Comparison of ENCODE assay signal across 1 cellular context in the genomic region with DNA sequence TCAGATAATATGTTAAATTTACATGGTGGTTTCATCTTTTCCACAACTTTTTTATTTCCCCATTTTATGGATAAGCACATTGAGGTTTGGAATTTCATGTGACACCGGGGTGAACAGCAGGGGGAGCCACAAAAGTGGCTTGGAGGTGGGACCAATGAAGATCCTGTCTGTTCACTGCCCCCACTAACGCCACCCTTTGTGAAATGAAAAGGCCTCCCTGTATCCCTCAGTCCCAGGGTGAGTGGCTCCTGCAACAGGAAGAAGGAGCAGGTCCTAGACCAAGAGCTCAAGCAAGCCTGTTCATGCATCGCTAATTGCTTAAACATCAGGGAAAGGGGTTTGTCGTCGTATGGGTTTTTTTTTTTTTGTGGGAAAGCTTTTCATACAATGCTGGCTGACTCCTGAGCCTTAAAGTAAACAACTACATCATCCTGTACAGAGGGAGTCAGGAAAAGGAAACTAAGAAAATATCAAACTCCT.
TF ChIP-seq lines count a peak whose summit lies in the region.

No MANE protein-coding gene starts in this region.

TF ChIP-seq in H1, 55 proteins besides CTCF, POLR2A, EP300 and RAD21 (continued from another document):
- TF ChIP-seq ASH2L (IDR thresholded peaks at IDR 0.05; ENCODE audit: low read length) (no peak), HDAC2 (IDR thresholded peaks at IDR 0.05; ENCODE audit: borderline replicate concordance in 1 of 2, low read depth in 2 of 2, low read length in 2 of 2) (peak in 1 of 2 experiments; percentile 81; a peak in 1 of 4 replicates), MAFK (IDR thresholded peaks at IDR 0.05; ENCODE audit: low read depth, low read length) (no peak), KDM5A (IDR thresholded peaks at IDR 0.05; ENCODE audit: low read length) (no peak), SUZ12 (IDR thresholded peaks at IDR 0.05; ENCODE audit: low read length) (no peak), TBP (IDR thresholded peaks at IDR 0.05; ENCODE audit: low read depth, low read length) (no peak), KDM1A (IDR thresholded peaks at IDR 0.05; ENCODE audit: borderline replicate concordance, low read length) (peak; percentile 97)
TF ChIP-seq in H1: peak in this region for 2.
